Comparison of ENCODE assay signal across 29 cellular contexts in genomic region chr2:234987754-234988153, GRCh38. TPM values are rescaled to one million over a fixed set of nuclear protein-coding genes. Genes with fewer than 3 reads are reported as not detected.
DNase-seq lines count a peak whose midpoint lies in the region; ATAC-seq, FAIRE-seq and TF ChIP-seq lines count a peak whose summit lies in the region.
"Had no signal": no experiment of that assay in that cellular context is flagged by ENCODE, and none has a peak within 500 bp of the region (broad histone marks: within the 10 kb centered on the region; RNA-seq: fewer than 3 reads in every experiment).

No MANE protein-coding gene starts in this region.

- peaks cover 0 to 91% of the 10 kb centered on the region in 2 experiments for H3K79me1 ChIP-seq in IMR-90 (ENCODE audit: low read depth in 1 of 2, low read length in 2 of 2)

- POLR2A ChIA-PET in A549 (lab: Yijun Ruan, JAX) (no interaction called here), IMR-90 (lab: Charles Lee; ENCODE audit: unreplicated experiment) (no interaction called here)

- H4K91ac ChIP-seq in IMR-90 (ENCODE audit: insufficient read depth, low read depth, low read length) = no peak overlapping the region

- CTCF ChIA-PET in A549 (lab: Yijun Ruan, JAX) = no interaction called here
- CTCF ChIA-PET in IMR-90 (lab: Yijun Ruan, JAX) = interaction anchor here (0.6 kb wide), 1 partner anchor 29 kb away, joined by 3 read pairs; no protein-coding TSS in a partner anchor

- H3K4me3 Mint-ChIP-seq in progenitor cell of endocrine pancreas (ENCODE audit: low read depth) = no peak overlapping the region
- H3K4me3 Mint-ChIP-seq: CD8-positive, alpha-beta T cell; GM23338; H9 had no signal

- H3K4ac ChIP-seq in IMR-90 (ENCODE audit: low read depth, low read length) = peak overlapping the region; percentile 41

- ATAC-seq in A549 = no peak
- ATAC-seq in IMR-90 (ENCODE audit: low read depth) = no peak
- no peak for ATAC-seq in HG02973 (IDR thresholded peaks at IDR 0.05; ENCODE audit: unreplicated experiment)
- ATAC-seq: CD8-positive, alpha-beta T cell; GM23338 had no signal

- H3K4me3 ChIP-seq in A549 (no peak overlapping the region), IMR-90 (ENCODE audit: insufficient read depth, low read depth, low read length) (no peak overlapping the region), ascending aorta (no peak overlapping the region), kidney (ENCODE audit: low read length in 2 of 2) (no peak overlapping the region)
- H3K4me3 ChIP-seq: GM23338, PC-9, SK-N-MC had no signal

- H3K27me3 ChIP-seq in IMR-90 (ENCODE audit: control insufficient read depth, insufficient read depth, low read length) (no peaks in the 10 kb centered on the region), ascending aorta (no peaks in the 10 kb centered on the region)

- H3K9me1 ChIP-seq in IMR-90 (ENCODE audit: insufficient read depth, low read length) = peaks cover 79% of the 10 kb centered on the region

- H3K4me1 ChIP-seq in A549 (peaks cover 38% of the 10 kb centered on the region), IMR-90 (ENCODE audit: control insufficient read depth, insufficient read depth, low read length) (peaks cover 55% of the 10 kb centered on the region), ascending aorta (peaks cover 6 to 29% of the 10 kb centered on the region in 2 donors), kidney (ENCODE audit: control insufficient read depth in 1 of 2, insufficient read depth in 1 of 2, low read depth in 1 of 2, low read length in 2 of 2) (peaks cover 12 to 30% of the 10 kb centered on the region in 2 donors)

- no peak overlapping the region for H3K18ac ChIP-seq in IMR-90 (ENCODE audit: low read depth, low read length)

- H3K27ac ChIP-seq in A549 (peak overlapping the region in 1 of 2 experiments; percentile 20; a peak in 2 of 6 replicates), IMR-90 (ENCODE audit: insufficient read depth, low read length) (peak overlapping the region; percentile 35; the same call in 1 of the 2 replicates), ascending aorta (peak overlapping the region; percentile 64 to 80), kidney (ENCODE audit: low read depth in 2 of 2, low read length in 2 of 2) (no peak overlapping the region)
- H3K27ac ChIP-seq: PC-9, SK-N-MC had no signal

- H2AK5ac ChIP-seq in IMR-90 (ENCODE audit: low read depth, low read length) = peak overlapping the region; percentile 43

- peak overlapping the region; percentile 21 for H2BK20ac ChIP-seq in IMR-90 (ENCODE audit: low read depth, low read length)

- peaks cover 29% of the 10 kb centered on the region for H3K36me3 ChIP-seq in IMR-90 (ENCODE audit: control insufficient read depth, insufficient read depth, low read length)
- H3K36me3 ChIP-seq in ascending aorta = no peaks in the 10 kb centered on the region
- no peaks in the 10 kb centered on the region for H3K36me3 ChIP-seq in kidney (ENCODE audit: control insufficient read depth in 1 of 2, insufficient read depth in 2 of 2, low read length in 2 of 2)

- no peaks in the 10 kb centered on the region for H3K27me3 Mint-ChIP-seq in progenitor cell of endocrine pancreas

- TF ChIP-seq CTCF in A549 (IDR thresholded peaks at IDR 0.05) (no peak), IMR-90 (conservative IDR thresholded peaks at IDR 0.05; ENCODE audit: low read depth, low read length) (no peak), ascending aorta (IDR thresholded peaks at IDR 0.05) (no peak), kidney (IDR thresholded peaks at IDR 0.05; ENCODE audit: borderline replicate concordance, extremely low read depth, insufficient read depth) (no peak), progenitor cell of endocrine pancreas (IDR thresholded peaks at IDR 0.05; ENCODE audit: unreplicated experiment) (no peak)

- no peak overlapping the region for H2BK15ac ChIP-seq in IMR-90 (ENCODE audit: low read depth, low read length)

- no peaks in the 10 kb centered on the region for H3K9me3 Mint-ChIP-seq in progenitor cell of endocrine pancreas (ENCODE audit: low read depth)
- H3K9me3 Mint-ChIP-seq: CD8-positive, alpha-beta T cell; GM23338; H9 had no signal

- TF ChIP-seq POLR2A in A549 (IDR thresholded peaks at IDR 0.05; ENCODE audit: low read length) (no peak), IMR-90 (IDR thresholded peaks at IDR 0.05; ENCODE audit: low read depth, low read length) (no peak)

- H3K4me2 ChIP-seq in A549 = no peak overlapping the region
- H3K4me2 ChIP-seq in IMR-90 (ENCODE audit: low read depth, low read length) = no peak overlapping the region
- H3K4me2 ChIP-seq: GM23338, PC-9 had no signal

- peak overlapping the region; percentile 43 for H2BK5ac ChIP-seq in IMR-90 (ENCODE audit: low read depth, low read length, poor library complexity, severe bottlenecking)

- no peak for TF ChIP-seq RAD21 in A549 (conservative IDR thresholded peaks at IDR 0.05 in 1 of 2, IDR thresholded peaks at IDR 0.05 in 1 of 2)
- TF ChIP-seq RAD21 in IMR-90 (IDR thresholded peaks at IDR 0.05; ENCODE audit: low read length) = no peak

- WGBS in A549 (ENCODE audit: missing lambda C conversion rate) = 90% methylated on average over 7 of the region's 7 CpGs
- WGBS in IMR-90 (ENCODE audit: extremely low coverage in 2 of 2, insufficient read length in 1 of 2), 2 experiments = 84% methylated on average over 2 of the region's 7 CpGs; no CpG with 5 or more reads in 1 of the 2 experiments

- H3K14ac ChIP-seq in IMR-90 (replicated peaks; ENCODE audit: low read depth, low read length) = peak overlapping the region; percentile 50

- in situ Hi-C loops in IMR-90 (cut with MboI; ENCODE audit: low sequenced_read_pairs) = no loop called here

- H2AFZ ChIP-seq in IMR-90 (replicated peaks; ENCODE audit: low read length, poor library complexity) = no peak overlapping the region
- H2AFZ ChIP-seq: GM23338, PC-9 had no signal

- BruUV-seq in IMR-90 (replicated peaks; lab: Mats Ljungman, UMichigan) = no TSS peak

- H3K36me3 Mint-ChIP-seq in progenitor cell of endocrine pancreas (ENCODE audit: insufficient read depth) = peaks cover 7% of the 10 kb centered on the region
- H3K36me3 Mint-ChIP-seq: CD8-positive, alpha-beta T cell had no signal

- dilution Hi-C loops in IMR-90 (cut with HindIII; ENCODE audit: low sequenced_read_pairs, unreplicated experiment) = no loop called here

- H2AK9ac ChIP-seq in IMR-90 (replicated peaks; ENCODE audit: low read depth, low read length, poor library complexity) = no peak overlapping the region

- no peak overlapping the region for H2BK120ac ChIP-seq in IMR-90 (ENCODE audit: low read depth, low read length)

- no peak for DNase-seq in A549 (ENCODE audit: low read depth in 1 of 2, low spot score in 1 of 2)
- DNase-seq in IMR-90 = no peak
- DNase-seq in ascending aorta (ENCODE audit: low spot score in 2 of 2) = no peak
- DNase-seq in kidney = peak; percentile 15
- no peak for DNase-seq in stimulated activated CD8-positive, alpha-beta memory T cell treated with anti-CD3 and anti-CD28 coated beads, Interleukin-4, amount 100 ng/mL, for 48 hours
- no peak for DNase-seq in NCI-H345 treated with DMSO at 0.1 percent for 48 hours (lab: John Stamatoyannopoulos, UW; ENCODE audit: unreplicated experiment)
- DNase-seq in progenitor cell of endocrine pancreas (ENCODE audit: low spot score, unreplicated experiment) = no peak
- DNase-seq: C1 segment of cervical spinal cord; CD8-positive, alpha-beta T cell; DMS 273 treated with DMSO at 0.1 percent for 48 hours; DMS79 treated with DMSO at 0.1 percent for 48 hours; GF-D8; H9; Kasumi-1; MV-4-11; NCI-H1105; NCI-H146; NCI-H1930; NCI-H2107; NCI-H446 treated with DMSO at 0.1 percent for 48 hours; NCI-H526; PC-9; RPMI8226; SHP77 treated with DMSO at 0.1 percent for 48 hours had no signal

- TF ChIP-seq EP300 in A549 (IDR thresholded peaks at IDR 0.05) = no peak

- no peak overlapping the region for H3K27ac Mint-ChIP-seq in progenitor cell of endocrine pancreas
- H3K27ac Mint-ChIP-seq: CD8-positive, alpha-beta T cell; GM23338; H9 had no signal

- H3K9ac ChIP-seq in IMR-90 (ENCODE audit: low read depth, low read length) (no peak overlapping the region), kidney (ENCODE audit: low read length in 2 of 2) (no peak overlapping the region)

- FAIRE-seq in A549 (lab: Jason Lieb, UNC) (no peak), kidney (lab: Jason Lieb, UNC) (no peak)
- FAIRE-seq: A204.1, GM12891 had no signal

- H3K4me1 Mint-ChIP-seq in progenitor cell of endocrine pancreas (ENCODE audit: low read depth) = peaks cover 26% of the 10 kb centered on the region

- no peak overlapping the region for H3K56ac ChIP-seq in IMR-90 (ENCODE audit: extremely low read depth, insufficient read depth, low read length)

- peaks cover 98% of the 10 kb centered on the region for H4K20me1 ChIP-seq in IMR-90 (ENCODE audit: insufficient read depth, low read length)

- H3K23ac ChIP-seq in IMR-90 (ENCODE audit: low read depth, low read length) = peak overlapping the region; percentile 50

- peak overlapping the region in 1 of 2 experiments; percentile 15; a peak in 2 of 4 replicates for H4K8ac ChIP-seq in IMR-90 (ENCODE audit: low read depth in 2 of 2, low read length in 2 of 2)

- H3K9me3 ChIP-seq in A549 (no peaks in the 10 kb centered on the region), IMR-90 (ENCODE audit: control insufficient read depth, insufficient read depth, low read length) (no peaks in the 10 kb centered on the region), ascending aorta (no peaks in the 10 kb centered on the region), kidney (ENCODE audit: control insufficient read depth in 1 of 2, low read length in 2 of 2) (no peaks in the 10 kb centered on the region)

- intact Hi-C loops in IMR-90 (cut with micrococcal nuclease) (loop anchor here (10.0 kb wide), 2 partner anchors 313 to 543 kb away; no protein-coding TSS in a partner anchor), ascending aorta (cut with DNase I) (loop anchor here (5.0 to 10.0 kb wide), 2 partner anchors 165 to 507 kb away; partner anchors contain the start of gene AGAP1), kidney (cut with DNase I) (no loop called here)

- H4K5ac ChIP-seq in IMR-90 (ENCODE audit: low read depth, low read length) = no peak overlapping the region

TF ChIP-seq in A549, 52 proteins besides CTCF, POLR2A, EP300 and RAD21 (continues in another document):
- 0 out of 2 replicates have a peak, but pooled peaks have one; percentile 51 for TF ChIP-seq EHMT2 (IDR thresholded peaks at IDR 0.05; ENCODE audit: low read depth)

TF ChIP-seq in IMR-90, 13 proteins besides CTCF, POLR2A, EP300 and RAD21 (continues in another document):
- TF ChIP-seq RCOR1 (IDR thresholded peaks at IDR 0.05; ENCODE audit: insufficient replicate concordance, low read length) = no peak

RNA-seq across cellular contexts. Expression of gene SH3BP4, which starts 35.9 kb away (rescaled TPM):
- polyA plus RNA-seq in A549 (2011; rRNA removed) (35.7 and 53.5 TPM in 2 replicates), A549 (2017; fragmentation: RNase III; extraction: RNeasy Plus Mini Kit Qiagen cat#74134 plus additional on column Dnase treatment) (22.6 to 25.2 TPM (median 23.4 TPM) in 3 replicates), IMR-90 (2012; rRNA removed) (101 and 104 TPM in 2 replicates), kidney (ENCODE audit: insufficient read depth, low read depth, low replicate concordance) (20.0 TPM)
- 15.5 and 20.8 TPM in 2 replicates for polyA plus RNA-seq in A549 (2012; cell fraction: cytosol; rRNA removed)
- polyA plus RNA-seq in A549 (2012; cell fraction: nucleus; rRNA removed) = 16.4 and 18.5 TPM in 2 replicates
- polyA minus RNA-seq in A549 (2011; rRNA and poly(A)+ RNA removed) = 62.5 and 67.6 TPM in 2 replicates
- total RNA-seq in IMR-90 (2012; rRNA removed) (112 and 122 TPM in 2 replicates), ascending aorta (36.7 TPM), kidney (52.9 TPM), progenitor cell of endocrine pancreas (45.7 and 49.0 TPM in 2 replicates)
- polyA plus RNA-seq in IMR-90 (2012; cell fraction: cytosol; rRNA removed) = 62.6 and 79.6 TPM in 2 replicates
- polyA plus RNA-seq in IMR-90 (2012; cell fraction: nucleus; rRNA removed; ENCODE audit: low replicate concordance) = 63.9 and 105 TPM in 2 replicates

Comparison
In these comparisons a context has a peak if more than half of its experiments do, and no peak if none do; other contexts are left out.
1. H3K27ac ChIP-seq: peak in IMR-90 (single experiment) and ascending aorta (2 of 2); none in kidney (0 of 2).